Comparison of ENCODE assay signal across 8 cellular contexts in genomic region chr6:137573739-137574138, GRCh38.
"Had no signal": no experiment of that assay in that cellular context is flagged by ENCODE, and none has a peak within 500 bp of the region (broad histone marks: within the 10 kb centered on the region; RNA-seq: fewer than 3 reads in every experiment).

No MANE protein-coding gene starts in this region.

- FAIRE-seq: HepG2 had no signal

- H3K9me3 Mint-ChIP-seq: HFFc6, IgD-negative memory B cell had no signal

- H3K4me3 ChIP-seq: GM23248, HAP-1 had no signal

- H3K36me3 Mint-ChIP-seq: IgD-negative memory B cell had no signal

- H3K27ac ChIP-seq: GM23248, HL-60 had no signal

- H3K9ac ChIP-seq: GM23248 had no signal

- H3K4me3 Mint-ChIP-seq: HFFc6, IgD-negative memory B cell had no signal

- H2AFZ ChIP-seq: GM23248 had no signal

- DNase-seq: GM23248, H7, HFFc6 had no signal

- H3K36me3 ChIP-seq: HAP-1 had no signal

- H3K4me1 Mint-ChIP-seq: IgD-negative memory B cell had no signal

- ATAC-seq: HCT116, HepG2 had no signal

- H3K9me3 ChIP-seq: HAP-1 had no signal

- H3K27ac Mint-ChIP-seq: HFFc6, IgD-negative memory B cell had no signal
